Comparison of ENCODE assay signal across 18 cellular contexts in genomic region chr16:58032710-58033293, GRCh38. TPM values are rescaled to one million over a fixed set of nuclear protein-coding genes. Genes with fewer than 3 reads are reported as not detected.
DNase-seq lines count a peak whose midpoint lies in the region; ATAC-seq and TF ChIP-seq lines count a peak whose summit lies in the region.
"Had no signal": no experiment of that assay in that cellular context is flagged by ENCODE, and none has a peak within 500 bp of the region (broad histone marks: within the 10 kb centered on the region; RNA-seq: fewer than 3 reads in every experiment).

No MANE protein-coding gene starts in this region.

- H3K4me1 ChIP-seq in left lung: peaks cover 13 to 40% of the 10 kb centered on the region in 2 donors
- peaks cover 13% of the 10 kb centered on the region for H3K4me1 ChIP-seq in smooth muscle cell (ENCODE audit: low read depth)
- H3K4me1 ChIP-seq: prostate gland had no signal

- H3K4me3 ChIP-seq in left lung (no peak overlapping the region), smooth muscle cell (no peak overlapping the region)
- H3K4me3 ChIP-seq: prostate gland had no signal

- intact Hi-C loops in left lung (cut with DNase I): no loop called here

- 4% methylated on average over 12 of the region's 15 CpGs for WGBS in smooth muscle cell (ENCODE audit: low lambda C conversion rate)

- TF ChIP-seq CTCF in left lung (IDR thresholded peaks at IDR 0.05) (no peak), smooth muscle cell (IDR thresholded peaks at IDR 0.05; ENCODE audit: borderline replicate concordance, insufficient read depth, poor library complexity, severe bottlenecking) (no peak)

- no peaks in the 10 kb centered on the region for H3K4me1 Mint-ChIP-seq in activated naive CD8-positive, alpha-beta T cell treated with anti-CD3 and anti-CD28 coated beads, Interleukin-2, amount 50 U/mL, for 24 hours

- no peak overlapping the region for H3K9ac ChIP-seq in smooth muscle cell (ENCODE audit: low read depth)

- H3K9me3 ChIP-seq in left lung (no peaks in the 10 kb centered on the region), smooth muscle cell (replicated peaks; ENCODE audit: low read depth) (no peaks in the 10 kb centered on the region)
- H3K9me3 ChIP-seq: prostate gland had no signal

- peak; percentile 52 for DNase-seq in NCI-H1092 treated with DMSO at 0.1 percent for 48 hours (lab: John Stamatoyannopoulos, UW)
- peak in 44 of 61 donors; percentile 7 to 72 (median 36) for DNase-seq in caudate nucleus (lab: John Stamatoyannopoulos, UW)
- peak; percentile 66 to 84 for DNase-seq in left lung
- no peak for DNase-seq in smooth muscle cell (lab: John Stamatoyannopoulos, UW; ENCODE audit: unreplicated experiment)
- no peak for DNase-seq in activated naive CD4-positive, alpha-beta T cell treated with Interleukin-2 at 50 U/mL for 16 hours
- no peak for DNase-seq in activated naive CD8-positive, alpha-beta T cell treated with anti-CD3 and anti-CD28 coated beads, Interleukin-2, amount 50 U/mL, for 24 hours
- DNase-seq: CD8-positive, alpha-beta T cell; kidney glomerular epithelial cell; NCI-H146; stimulated activated CD4-positive, alpha-beta T cell treated with anti-CD3 and anti-CD28 coated beads, Interleukin-4, amount 100 ng/mL, for 24 hours; T-cell had no signal

- no peak overlapping the region for H3K4me3 Mint-ChIP-seq in activated naive CD8-positive, alpha-beta T cell treated with anti-CD3 and anti-CD28 coated beads, Interleukin-2, amount 50 U/mL, for 24 hours
- H3K4me3 Mint-ChIP-seq: activated CD4-positive, alpha-beta memory T cell treated with anti-CD3 and anti-CD28 coated beads for 36 hours; activated naive CD4-positive, alpha-beta T cell treated with anti-CD3 and anti-CD28 coated beads for 36 hours; CD8-positive, alpha-beta T cell; dendritic cell treated with granulocyte-macrophage colony-stimulating factor and Interleukin-4, amounts not matched to agents 40 ng/mL and 50 ng/mL, for 4 days; stimulated activated naive CD8-positive, alpha-beta T cell treated with anti-CD3 and anti-CD28 coated beads, Interleukin-15, Interleukin-2, amounts not matched to agents 100 ng/mL and 50 ng/mL, for 24 hours; T-cell had no signal

- H3K79me2 ChIP-seq in smooth muscle cell (ENCODE audit: low read depth): no peaks in the 10 kb centered on the region

- peak overlapping the region; percentile 39 for H3K4me2 ChIP-seq in smooth muscle cell

- H3K36me3 ChIP-seq in left lung (no peaks in the 10 kb centered on the region), smooth muscle cell (ENCODE audit: low read depth) (no peaks in the 10 kb centered on the region)
- H3K36me3 ChIP-seq: prostate gland had no signal

- H3F3A ChIP-seq in smooth muscle cell (ENCODE audit: low read depth): no peaks in the 10 kb centered on the region

- no peaks in the 10 kb centered on the region for H4K20me1 ChIP-seq in smooth muscle cell (ENCODE audit: low read depth)

- H3K36me3 Mint-ChIP-seq in activated naive CD8-positive, alpha-beta T cell treated with anti-CD3 and anti-CD28 coated beads, Interleukin-2, amount 50 U/mL, for 24 hours (ENCODE audit: low read depth): no peaks in the 10 kb centered on the region
- H3K36me3 Mint-ChIP-seq: activated CD4-positive, alpha-beta memory T cell treated with anti-CD3 and anti-CD28 coated beads for 36 hours; CD8-positive, alpha-beta T cell; T-cell had no signal

- peak overlapping the region; percentile 30 for H2AFZ ChIP-seq in smooth muscle cell (ENCODE audit: low read depth)

- ATAC-seq in left lung (peak; percentile 74), HG03045 (IDR thresholded peaks at IDR 0.05; ENCODE audit: unreplicated experiment) (no peak), GM18868 (IDR thresholded peaks at IDR 0.05; ENCODE audit: unreplicated experiment) (no peak)
- no peak for ATAC-seq in activated naive CD8-positive, alpha-beta T cell treated with anti-CD3 and anti-CD28 coated beads, Interleukin-2, amount 50 U/mL, for 24 hours
- ATAC-seq: CD8-positive, alpha-beta T cell; T-cell had no signal

- peaks cover 3% of the 10 kb centered on the region for H3K27me3 Mint-ChIP-seq in activated naive CD8-positive, alpha-beta T cell treated with anti-CD3 and anti-CD28 coated beads, Interleukin-2, amount 50 U/mL, for 24 hours
- H3K27me3 Mint-ChIP-seq: activated CD4-positive, alpha-beta memory T cell treated with anti-CD3 and anti-CD28 coated beads for 36 hours had no signal

- no peak overlapping the region for H3K27ac Mint-ChIP-seq in activated naive CD8-positive, alpha-beta T cell treated with anti-CD3 and anti-CD28 coated beads, Interleukin-2, amount 50 U/mL, for 24 hours
- H3K27ac Mint-ChIP-seq: activated CD4-positive, alpha-beta memory T cell treated with anti-CD3 and anti-CD28 coated beads for 36 hours; activated naive CD4-positive, alpha-beta T cell treated with anti-CD3 and anti-CD28 coated beads for 36 hours; CD8-positive, alpha-beta T cell; dendritic cell treated with granulocyte-macrophage colony-stimulating factor and Interleukin-4, amounts not matched to agents 40 ng/mL and 50 ng/mL, for 4 days; stimulated activated naive CD8-positive, alpha-beta T cell treated with anti-CD3 and anti-CD28 coated beads, Interleukin-15, Interleukin-2, amounts not matched to agents 100 ng/mL and 50 ng/mL, for 24 hours; T-cell had no signal

- no peaks in the 10 kb centered on the region for H3K9me3 Mint-ChIP-seq in activated naive CD8-positive, alpha-beta T cell treated with anti-CD3 and anti-CD28 coated beads, Interleukin-2, amount 50 U/mL, for 24 hours
- H3K9me3 Mint-ChIP-seq: activated CD4-positive, alpha-beta memory T cell treated with anti-CD3 and anti-CD28 coated beads for 36 hours; activated naive CD4-positive, alpha-beta T cell treated with anti-CD3 and anti-CD28 coated beads for 36 hours; CD8-positive, alpha-beta T cell; dendritic cell treated with granulocyte-macrophage colony-stimulating factor and Interleukin-4, amounts not matched to agents 40 ng/mL and 50 ng/mL, for 4 days; stimulated activated naive CD8-positive, alpha-beta T cell treated with anti-CD3 and anti-CD28 coated beads, Interleukin-15, Interleukin-2, amounts not matched to agents 100 ng/mL and 50 ng/mL, for 24 hours; T-cell had no signal

- no peak overlapping the region for H3K27ac ChIP-seq in caudate nucleus (ENCODE audit: low read depth, low read length)
- H3K27ac ChIP-seq in left lung: peak overlapping the region in 1 of 2 donors; percentile 9
- no peak overlapping the region for H3K27ac ChIP-seq in smooth muscle cell (ENCODE audit: low read depth)
- H3K27ac ChIP-seq: prostate gland had no signal

- H3K27me3 ChIP-seq in left lung: peaks cover 0 to 7% of the 10 kb centered on the region in 2 donors
- no peaks in the 10 kb centered on the region for H3K27me3 ChIP-seq in smooth muscle cell (ENCODE audit: low read depth)

RNA-seq across cellular contexts. Expression of gene MMP15, which starts 7.2 kb away (rescaled TPM):
- total RNA-seq in left lung (10 to 100 TPM; 25.3 to 38.7 TPM), smooth muscle cell (2.3 and 2.5 TPM in 2 replicates)
- polyA plus RNA-seq in smooth muscle cell: 4.2 and 5.2 TPM in 2 replicates

RNA-seq across cellular contexts. Expression of gene USB1, which starts 31.6 kb away (rescaled TPM):
- 10 to 100 TPM; 48.0 to 50.9 TPM for total RNA-seq in left lung
- total RNA-seq in smooth muscle cell: 13.9 and 26.9 TPM in 2 replicates
- 44.1 and 56.6 TPM in 2 replicates for polyA plus RNA-seq in smooth muscle cell

RNA-seq across cellular contexts. Expression of gene ZNF319, which starts 32.3 kb away (rescaled TPM):
- total RNA-seq in left lung (10 to 100 TPM; 10.7 to 12.0 TPM), smooth muscle cell (1.0 and 3.1 TPM in 2 replicates)
- 4.0 and 5.0 TPM in 2 replicates for polyA plus RNA-seq in smooth muscle cell

Comparison
In these comparisons a context has a peak if more than half of its experiments do, and no peak if none do; other contexts are left out.
1. DNase-seq: peak in NCI-H1092 treated with DMSO at 0.1 percent for 48 hours (single experiment), caudate nucleus (44 of 61) and left lung (2 of 2); none in smooth muscle cell (single experiment), activated naive CD4-positive, alpha-beta T cell treated with Interleukin-2 at 50 U/mL for 16 hours (single experiment) and activated naive CD8-positive, alpha-beta T cell treated with anti-CD3 and anti-CD28 coated beads, Interleukin-2, amount 50 U/mL, for 24 hours (single experiment).